In genomic region chr15:57395292-57395691, GRCh38 we compare ENCODE assay signal across 10 cellular contexts. TPM values are rescaled to one million over a fixed set of nuclear protein-coding genes. Genes with fewer than 3 reads are reported as not detected.
DNase-seq lines count a peak whose midpoint lies in the region; ATAC-seq, FAIRE-seq and TF ChIP-seq lines count a peak whose summit lies in the region.
"Had no signal": no experiment of that assay in that cellular context is flagged by ENCODE, and none has a peak within 500 bp of the region (broad histone marks: within the 10 kb centered on the region; RNA-seq: fewer than 3 reads in every experiment).

No MANE protein-coding gene starts in this region.

- H2AK5ac ChIP-seq in trophoblast cell (ENCODE audit: low read length): no peak overlapping the region

- FAIRE-seq in GM18507 (lab: Jason Lieb, UNC): peak; percentile 24

- no peaks in the 10 kb centered on the region for H3K79me2 ChIP-seq in trophoblast cell (ENCODE audit: control insufficient read depth, insufficient read depth, low read length, poor library complexity)

- H3K14ac ChIP-seq in trophoblast cell (ENCODE audit: low read length): no peak overlapping the region

- no peak for TF ChIP-seq CTCF in GM20000 (IDR thresholded peaks at IDR 0.05; ENCODE audit: extremely low read depth, missing control alignments)

- H3K27me3 ChIP-seq in trophoblast cell (ENCODE audit: insufficient read depth, low read length): no peaks in the 10 kb centered on the region

- no peak overlapping the region for H3K4me2 ChIP-seq in trophoblast cell (ENCODE audit: low read length)

- H3K9me3 Mint-ChIP-seq in activated T-cell treated with anti-CD3 and anti-CD28 coated beads, Interleukin-2, amount 50 U/mL, for 4 hours: no peaks in the 10 kb centered on the region

- peaks cover 0 to 2% of the 10 kb centered on the region in 2 experiments for H3K36me3 ChIP-seq in trophoblast cell (ENCODE audit: control insufficient read depth in 1 of 2, insufficient read depth in 2 of 2, low read length in 2 of 2)

- H3K4me3 ChIP-seq in trophoblast cell (ENCODE audit: low read depth, low read length): no peak overlapping the region

- no peak overlapping the region for H4K8ac ChIP-seq in trophoblast cell (ENCODE audit: low read depth, low read length)

- no CpG with 5 or more reads among the region's 6 CpGs for WGBS in trophoblast cell (ENCODE audit: extremely low coverage, insufficient coverage, insufficient read length)

- POLR2A ChIA-PET in HEK293T (lab: Yijun Ruan, JAX): no interaction called here

- no peaks in the 10 kb centered on the region for H3K36me3 Mint-ChIP-seq in activated T-cell treated with anti-CD3 and anti-CD28 coated beads, Interleukin-2, amount 50 U/mL, for 4 hours (ENCODE audit: insufficient read depth)

- no peak overlapping the region for H3K27ac ChIP-seq in trophoblast cell (ENCODE audit: low read depth, low read length)

- H3K4me1 Mint-ChIP-seq in activated T-cell treated with anti-CD3 and anti-CD28 coated beads, Interleukin-2, amount 50 U/mL, for 4 hours (ENCODE audit: low read depth): no peaks in the 10 kb centered on the region

- no peaks in the 10 kb centered on the region for H3K79me1 ChIP-seq in trophoblast cell (ENCODE audit: low read length)

- H2BK120ac ChIP-seq in trophoblast cell (ENCODE audit: insufficient read depth, low read length, poor library complexity): no peak overlapping the region

- no peak overlapping the region for H3K23ac ChIP-seq in trophoblast cell (ENCODE audit: low read length)

- CTCF ChIA-PET in HEK293T (lab: Yijun Ruan, JAX): no interaction called here

- H3K27me3 Mint-ChIP-seq in activated T-cell treated with anti-CD3 and anti-CD28 coated beads, Interleukin-2, amount 50 U/mL, for 4 hours (ENCODE audit: low read depth): peaks cover 14% of the 10 kb centered on the region

- no peak overlapping the region for H3K18ac ChIP-seq in trophoblast cell (ENCODE audit: low read length)

- no peak overlapping the region for H2BK5ac ChIP-seq in trophoblast cell (ENCODE audit: low read depth, low read length, poor library complexity)

- H3K4me1 ChIP-seq in trophoblast cell (ENCODE audit: control insufficient read depth in 1 of 2, insufficient read depth in 2 of 2, low read length in 2 of 2): peaks cover 0 to 2% of the 10 kb centered on the region in 2 experiments

- no peak overlapping the region for H2BK12ac ChIP-seq in trophoblast cell (ENCODE audit: low read length)

- peak; percentile 92 for ATAC-seq in esophagus mucosa
- ATAC-seq in activated T-cell treated with anti-CD3 and anti-CD28 coated beads, Interleukin-2, amount 50 U/mL, for 4 hours: no peak

- no peak overlapping the region for H3K4me3 Mint-ChIP-seq in activated T-cell treated with anti-CD3 and anti-CD28 coated beads, Interleukin-2, amount 50 U/mL, for 4 hours

- no peak overlapping the region for H3K9ac ChIP-seq in trophoblast cell (ENCODE audit: low read length)

- DNase-seq in GM18507 (ENCODE audit: extremely low spot score, insufficient read length, low read depth) (no peak), NCI-H69 (lab: John Stamatoyannopoulos, UW) (peak; percentile 79), trophoblast cell (peak; percentile 8 to 23), activated gamma-delta T cell (lab: John Stamatoyannopoulos, UW) (no peak), HEK293T (ENCODE audit: extremely low spot score) (no peak), GM20000 (ENCODE audit: low spot score) (no peak)
- DNase-seq in activated T-cell treated with anti-CD3 and anti-CD28 coated beads, Interleukin-2, amount 50 U/mL, for 4 hours: no peak
- DNase-seq: activated gamma-delta T cell treated with Interleukin-2 at 50 U/mL for 16 hours, erythroblast had no signal

- no peaks in the 10 kb centered on the region for H3K9me3 ChIP-seq in trophoblast cell (ENCODE audit: insufficient read depth, low read depth, low read length)

- H2AFZ ChIP-seq in trophoblast cell (ENCODE audit: insufficient read depth, low read length, poor library complexity): no peak overlapping the region

- H3K4ac ChIP-seq in trophoblast cell (ENCODE audit: low read depth, low read length): no peak overlapping the region

- no peak overlapping the region for H4K91ac ChIP-seq in trophoblast cell (ENCODE audit: low read depth, low read length)

- no peak overlapping the region for H4K12ac ChIP-seq in trophoblast cell (ENCODE audit: low read depth, low read length)

TF ChIP-seq in HEK293T, 16 proteins besides CTCF, POLR2A, EP300 and RAD21:
- no peak for TF ChIP-seq BHLHE40 (IDR thresholded peaks at IDR 0.05; ENCODE audit: borderline replicate concordance)
- TF ChIP-seq FOXA1 (IDR thresholded peaks at IDR 0.05): no peak
- no peak for TF ChIP-seq CTBP1 (IDR thresholded peaks at IDR 0.05; ENCODE audit: borderline replicate concordance)
- TF ChIP-seq FOXM1 (IDR thresholded peaks at IDR 0.05; ENCODE audit: borderline replicate concordance): no peak
- no peak for TF ChIP-seq L3MBTL2 (conservative IDR thresholded peaks at IDR 0.05)
- no peak for TF ChIP-seq FOXK2 (IDR thresholded peaks at IDR 0.05)
- TF ChIP-seq TARDBP (IDR thresholded peaks at IDR 0.05): no peak
- TF ChIP-seq ZNF384 (IDR thresholded peaks at IDR 0.05): no peak

RNA-seq across cellular contexts. Expression of gene CGNL1, which starts 19.0 kb away (rescaled TPM):
- 9.0 TPM for total RNA-seq in esophagus mucosa
- 9.6 and 10.1 TPM in 2 replicates for polyA plus RNA-seq in trophoblast cell (2013)
- total RNA-seq in activated T-cell treated with anti-CD3 and anti-CD28 coated beads, Interleukin-2, amount 50 U/mL, for 4 hours: under 1 TPM; 0.05 to 0.08 (median 0.05) TPM

Comparison
In these comparisons a context has a peak if more than half of its experiments do, and no peak if none do; other contexts are left out.
1. DNase-seq: peak in NCI-H69 (single experiment) and trophoblast cell (2 of 2); none in GM18507 (single experiment), activated gamma-delta T cell (single experiment), HEK293T (single experiment), GM20000 (single experiment) and activated T-cell treated with anti-CD3 and anti-CD28 coated beads, Interleukin-2, amount 50 U/mL, for 4 hours (single experiment).